Comparison of ENCODE assay signal across 19 cellular contexts in the genomic region with DNA sequence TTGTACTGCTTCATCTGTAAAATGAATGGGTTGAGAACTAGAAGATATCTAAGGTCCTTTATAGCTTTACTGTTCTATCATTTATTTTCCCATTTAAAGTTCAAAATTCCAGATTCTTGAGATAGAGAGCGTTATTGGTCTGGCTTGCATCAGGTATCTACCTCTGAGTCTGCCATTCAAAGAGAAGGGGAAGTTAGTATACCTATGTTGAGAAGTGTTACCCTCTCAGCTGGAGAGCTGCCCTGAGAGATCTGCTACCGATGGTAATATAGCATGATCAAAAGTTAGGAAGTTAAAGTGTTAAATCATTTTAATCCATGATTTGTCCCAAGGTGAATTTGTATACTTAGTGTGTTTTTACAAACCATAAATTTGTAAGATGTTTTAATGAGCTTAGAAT. TPM values are rescaled to one million over a fixed set of nuclear protein-coding genes. Genes with fewer than 3 reads are reported as not detected.
DNase-seq lines count a peak whose midpoint lies in the region; ATAC-seq and TF ChIP-seq lines count a peak whose summit lies in the region.
"Had no signal": no experiment of that assay in that cellular context is flagged by ENCODE, and none has a peak within 500 bp of the region (broad histone marks: within the 10 kb centered on the region; RNA-seq: fewer than 3 reads in every experiment).

No MANE protein-coding gene starts in this region.

- H3K9me2 ChIP-seq in OCI-LY1 (ENCODE audit: low read depth, low read length), result no peaks in the 10 kb centered on the region

- H3F3A ChIP-seq in OCI-LY1 (ENCODE audit: insufficient read depth, low read length), result no peaks in the 10 kb centered on the region

- no peaks in the 10 kb centered on the region for H4K20me1 ChIP-seq in OCI-LY1 (ENCODE audit: insufficient read depth, low read length)

- POLR2A ChIA-PET in GM10248 (lab: Yijun Ruan, JAX), result interaction anchor here (0.7 kb wide), 1 partner anchor 8 kb away, joined by 3 read pairs; no protein-coding TSS in a partner anchor

- no peaks in the 10 kb centered on the region for H3K27me3 ChIP-seq in OCI-LY1 (ENCODE audit: insufficient read depth, low read length)
- H3K27me3 ChIP-seq: dorsolateral prefrontal cortex had no signal

- H3K4me1 Mint-ChIP-seq in natural killer cell, result peaks cover 71 to 73% of the 10 kb centered on the region in 2 donors
- peaks cover 53 to 59% of the 10 kb centered on the region in 2 donors for H3K4me1 Mint-ChIP-seq in natural killer cell treated with Interleukin-12 subunit alpha and Interleukin-12 subunit beta and Interleukin-15 and Interleukin-18, amount 100 ng/mL, for 72 hours (ENCODE audit: low read depth in 2 of 2)
- H3K4me1 Mint-ChIP-seq in effector memory CD8-positive, alpha-beta T cell (ENCODE audit: low read depth in 2 of 2), result peaks cover 54 to 79% of the 10 kb centered on the region in 2 donors

- no peak overlapping the region for H2AFZ ChIP-seq in OCI-LY1 (ENCODE audit: low read length)

- peaks cover 98% of the 10 kb centered on the region for H3K79me2 ChIP-seq in OCI-LY1 (ENCODE audit: insufficient read depth, low read length)

- H3K36me3 Mint-ChIP-seq in natural killer cell, result no peaks in the 10 kb centered on the region
- H3K36me3 Mint-ChIP-seq in natural killer cell treated with Interleukin-12 subunit alpha and Interleukin-12 subunit beta and Interleukin-15 and Interleukin-18, amount 100 ng/mL, for 72 hours, result no peaks in the 10 kb centered on the region
- H3K36me3 Mint-ChIP-seq in effector memory CD8-positive, alpha-beta T cell (ENCODE audit: insufficient read depth), result peaks cover 7% of the 10 kb centered on the region

- no peak overlapping the region for H3K9ac ChIP-seq in OCI-LY1 (ENCODE audit: low read length)

- no peaks in the 10 kb centered on the region for H3K27me3 Mint-ChIP-seq in natural killer cell (ENCODE audit: low read depth in 2 of 2)
- no peaks in the 10 kb centered on the region for H3K27me3 Mint-ChIP-seq in natural killer cell treated with Interleukin-12 subunit alpha and Interleukin-12 subunit beta and Interleukin-15 and Interleukin-18, amount 100 ng/mL, for 72 hours
- H3K27me3 Mint-ChIP-seq in effector memory CD8-positive, alpha-beta T cell, result no peaks in the 10 kb centered on the region

- TF ChIP-seq CTCF in natural killer cell (IDR thresholded peaks at IDR 0.05) (no peak), OCI-LY1 (IDR thresholded peaks at IDR 0.05; ENCODE audit: low read length) (no peak), GM10248 (IDR thresholded peaks at IDR 0.05; ENCODE audit: control extremely low read depth, extremely low read depth, low read depth, missing control alignments) (no peak)

- H3K4me3 ChIP-seq in OCI-LY1 (ENCODE audit: low read depth, low read length, poor library complexity, severe bottlenecking), result no peak overlapping the region
- H3K4me3 ChIP-seq: dorsolateral prefrontal cortex had no signal

- ATAC-seq in natural killer cell (no peak), Right ventricle myocardium inferior (no peak)
- ATAC-seq in natural killer cell treated with Interleukin-12 subunit alpha and Interleukin-12 subunit beta and Interleukin-15 and Interleukin-18, amount 100 ng/mL, for 72 hours, result no peak
- ATAC-seq in effector memory CD8-positive, alpha-beta T cell (replicated peaks), result no peak

- no peaks in the 10 kb centered on the region for H3K9me3 Mint-ChIP-seq in natural killer cell
- H3K9me3 Mint-ChIP-seq in natural killer cell treated with Interleukin-12 subunit alpha and Interleukin-12 subunit beta and Interleukin-15 and Interleukin-18, amount 100 ng/mL, for 72 hours, result no peaks in the 10 kb centered on the region
- no peaks in the 10 kb centered on the region for H3K9me3 Mint-ChIP-seq in effector memory CD8-positive, alpha-beta T cell

- no peak overlapping the region for H3K4me3 Mint-ChIP-seq in natural killer cell
- no peak overlapping the region for H3K4me3 Mint-ChIP-seq in natural killer cell treated with Interleukin-12 subunit alpha and Interleukin-12 subunit beta and Interleukin-15 and Interleukin-18, amount 100 ng/mL, for 72 hours
- H3K4me3 Mint-ChIP-seq in effector memory CD8-positive, alpha-beta T cell, result peak overlapping the region; percentile 17 to 69

- H3K27ac Mint-ChIP-seq in natural killer cell, result peak overlapping the region; percentile 20 to 54
- H3K27ac Mint-ChIP-seq in natural killer cell treated with Interleukin-12 subunit alpha and Interleukin-12 subunit beta and Interleukin-15 and Interleukin-18, amount 100 ng/mL, for 72 hours, result no peak overlapping the region
- H3K27ac Mint-ChIP-seq in effector memory CD8-positive, alpha-beta T cell, result no peak overlapping the region

- no peaks in the 10 kb centered on the region for H3K9me3 ChIP-seq in OCI-LY1 (ENCODE audit: low read length)

- CTCF ChIA-PET in GM10248 (lab: Yijun Ruan, JAX), result interaction anchor here (0.9 to 1.3 kb wide), 2 partner anchors 10 to 35 kb away, joined by 3 to 4 read pairs; no protein-coding TSS in a partner anchor

- H3K36me3 ChIP-seq in OCI-LY1 (ENCODE audit: insufficient read depth, low read length), result no peaks in the 10 kb centered on the region

- peak overlapping the region; percentile 16; the same call in 1 of the 2 replicates for H3K4me2 ChIP-seq in OCI-LY1 (ENCODE audit: low read length)

- intact Hi-C loops in natural killer cell (cut with micrococcal nuclease), result no loop called here
- intact Hi-C loops in Right ventricle myocardium inferior (cut with DNase I), result no loop called here

- no peak overlapping the region for H3K27ac ChIP-seq in OCI-LY1 (ENCODE audit: low read depth, low read length, poor library complexity, severe bottlenecking)
- H3K27ac ChIP-seq: dorsolateral prefrontal cortex had no signal

- H3K4me1 ChIP-seq in OCI-LY1 (ENCODE audit: insufficient read depth, low read length, severe bottlenecking), result peaks cover 49% of the 10 kb centered on the region

- DNase-seq in natural killer cell, result no peak
- DNase-seq in natural killer cell treated with Interleukin-12 subunit alpha and Interleukin-12 subunit beta and Interleukin-15 and Interleukin-18, amount 100 ng/mL, for 72 hours (ENCODE audit: low spot score), result no peak
- DNase-seq in effector memory CD8-positive, alpha-beta T cell, result no peak
- DNase-seq in mesenteric fat pad (ENCODE audit: low spot score), result no peak
- DNase-seq in Right ventricle myocardium inferior (ENCODE audit: missing footprints), result no peak
- DNase-seq in GM10248 (ENCODE audit: extremely low spot score), result no peak
- DNase-seq: activated gamma-delta T cell; aorta; C1 segment of cervical spinal cord; central memory CD4-positive, alpha-beta T cell; dorsolateral prefrontal cortex; IMR-90; NCI-H1694; NCI-H2171 treated with DMSO at 0.1 percent for 48 hours; NCI-H69; OCI-M1; stimulated activated CD4-positive, alpha-beta T cell treated with anti-CD3 and anti-CD28 coated beads, Interleukin-12 subunit alpha, Interleukin-12 subunit beta, amount 100 ng/mL, for 4 hours; stimulated activated CD4-positive, alpha-beta T cell treated with anti-CD3 and anti-CD28 coated beads, Interleukin-4, amount 100 ng/mL, for 4 hours had no signal

RNA-seq across cellular contexts. Expression of gene EPC2, which starts 7.4 kb away (rescaled TPM):
- total RNA-seq in natural killer cell, result 10 to 100 TPM; 64.6 to 76.3 (median 66.1) TPM
- 10 to 100 TPM; 27.1 to 33.1 TPM for total RNA-seq in natural killer cell treated with Interleukin-12 subunit alpha and Interleukin-12 subunit beta and Interleukin-15 and Interleukin-18, amount 100 ng/mL, for 72 hours
- 29.0 TPM for total RNA-seq in mesenteric fat pad
- 18.6 TPM for total RNA-seq in Right ventricle myocardium inferior

Comparison
In these comparisons a context has a peak if more than half of its experiments do, and no peak if none do; other contexts are left out.
1. H3K27ac Mint-ChIP-seq: peak in natural killer cell (2 of 2); none in natural killer cell treated with Interleukin-12 subunit alpha and Interleukin-12 subunit beta and Interleukin-15 and Interleukin-18, amount 100 ng/mL, for 72 hours (0 of 2) and effector memory CD8-positive, alpha-beta T cell (0 of 2).
2. H3K4me3 Mint-ChIP-seq: peak in effector memory CD8-positive, alpha-beta T cell (2 of 2); none in natural killer cell (single experiment) and natural killer cell treated with Interleukin-12 subunit alpha and Interleukin-12 subunit beta and Interleukin-15 and Interleukin-18, amount 100 ng/mL, for 72 hours (single experiment).